24 cellular contexts compared by ENCODE assay signal in the genomic region with DNA sequence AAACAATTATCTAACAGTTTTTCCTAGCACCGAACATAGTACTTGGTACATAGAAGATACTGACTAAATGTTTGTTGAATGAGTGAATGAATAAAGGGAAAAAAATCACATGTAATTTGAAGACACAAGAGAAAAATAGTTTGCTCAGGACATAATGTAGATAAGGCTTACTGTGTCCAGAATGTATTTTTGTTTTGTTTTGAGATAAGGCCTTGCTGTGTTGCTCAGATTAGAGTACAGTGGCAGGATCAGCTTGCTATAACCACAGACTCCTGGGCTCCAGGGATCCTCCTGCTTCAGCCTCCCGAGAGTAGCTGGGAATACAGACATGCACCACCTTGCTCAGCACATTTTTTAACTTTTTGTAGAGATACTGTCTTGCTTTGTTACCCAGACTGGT.
"Had no signal": no experiment of that assay in that cellular context is flagged by ENCODE, and none has a peak within 500 bp of the region (broad histone marks: within the 10 kb centered on the region; RNA-seq: fewer than 3 reads in every experiment).

No MANE protein-coding gene starts in this region.

- H3K4me3 Mint-ChIP-seq: endodermal cell; immature natural killer cell; memory B cell; natural killer cell treated with Interleukin-12 subunit alpha and Interleukin-12 subunit beta and Interleukin-15 and Interleukin-18, amount 100 ng/mL, for 72 hours; neural progenitor cell; stimulated activated naive B cell treated with anti-CD40 and anti-IgM and Interleukin-4, amounts not matched to agents 10 μg/mL and 1 μg/mL and 100 μg/mL, for 72 hours; stimulated activated naive CD8-positive, alpha-beta T cell treated with anti-CD3 and anti-CD28 coated beads, Interleukin-15, amount 100 ng/mL, for 72 hours had no signal

- FAIRE-seq: endothelial cell of umbilical vein, keratinocyte had no signal

- H3K4me3 ChIP-seq: coronary artery, gastrocnemius medialis, left lung, lower lobe of right lung, neural progenitor cell, ovary, right atrium auricular region, sigmoid colon, skin epidermis, testis, tibial nerve had no signal

- H2AFZ ChIP-seq: neural progenitor cell had no signal

- H3K9ac ChIP-seq: neural progenitor cell had no signal

- H3K27ac Mint-ChIP-seq: endodermal cell; immature natural killer cell; memory B cell; natural killer cell treated with Interleukin-12 subunit alpha and Interleukin-12 subunit beta and Interleukin-15 and Interleukin-18, amount 100 ng/mL, for 72 hours; neural progenitor cell; stimulated activated naive B cell treated with anti-CD40 and anti-IgM and Interleukin-4, amounts not matched to agents 10 μg/mL and 1 μg/mL and 100 μg/mL, for 72 hours; stimulated activated naive CD8-positive, alpha-beta T cell treated with anti-CD3 and anti-CD28 coated beads, Interleukin-15, amount 100 ng/mL, for 72 hours had no signal

- H3K9me3 Mint-ChIP-seq: immature natural killer cell; memory B cell; natural killer cell treated with Interleukin-12 subunit alpha and Interleukin-12 subunit beta and Interleukin-15 and Interleukin-18, amount 100 ng/mL, for 72 hours; stimulated activated naive B cell treated with anti-CD40 and anti-IgM and Interleukin-4, amounts not matched to agents 10 μg/mL and 1 μg/mL and 100 μg/mL, for 72 hours; stimulated activated naive CD8-positive, alpha-beta T cell treated with anti-CD3 and anti-CD28 coated beads, Interleukin-15, amount 100 ng/mL, for 72 hours had no signal

- H3K27ac ChIP-seq: coronary artery, gastrocnemius medialis, left lung, lower lobe of right lung, neural progenitor cell, ovary, right atrium auricular region, sigmoid colon, skin epidermis, testis, tibial nerve had no signal

- H3K36me3 ChIP-seq: gastrocnemius medialis, neural progenitor cell, ovary, right atrium auricular region, sigmoid colon had no signal

- DNase-seq: effector CD4-positive, alpha-beta T cell; endodermal cell; gastrocnemius medialis; immature natural killer cell; left lung; lower lobe of right lung; midbrain; nucleus accumbens; ovary; sigmoid colon; stimulated activated CD4-positive, alpha-beta T cell treated with anti-CD3 and anti-CD28 coated beads, Interleukin-2, amount 100 ng/mL, for 24 hours; stimulated activated CD4-positive, alpha-beta T cell treated with anti-CD3 and anti-CD28 coated beads, Interleukin-4, amount 100 ng/mL, for 4 hours; stimulated activated naive B cell treated with anti-CD40 and anti-IgM and Interleukin-4, amounts not matched to agents 10 μg/mL and 1 μg/mL and 100 μg/mL, for 72 hours; stimulated activated naive CD8-positive, alpha-beta T cell treated with anti-CD3 and anti-CD28 coated beads, Interleukin-15, amount 100 ng/mL, for 72 hours; testis had no signal

- H3K4me1 ChIP-seq: neural progenitor cell had no signal

- H3K9me3 ChIP-seq: gastrocnemius medialis, left lung, lower lobe of right lung, ovary, right atrium auricular region, sigmoid colon, testis, tibial nerve had no signal

- H3K4me2 ChIP-seq: neural progenitor cell had no signal

- H3K27me3 Mint-ChIP-seq: memory B cell; stimulated activated naive CD8-positive, alpha-beta T cell treated with anti-CD3 and anti-CD28 coated beads, Interleukin-15, amount 100 ng/mL, for 72 hours had no signal

- H3K27me3 ChIP-seq: gastrocnemius medialis, left lung, neural progenitor cell, ovary, right atrium auricular region, sigmoid colon, testis had no signal
